31 cellular contexts compared by ENCODE assay signal in the genomic region with DNA sequence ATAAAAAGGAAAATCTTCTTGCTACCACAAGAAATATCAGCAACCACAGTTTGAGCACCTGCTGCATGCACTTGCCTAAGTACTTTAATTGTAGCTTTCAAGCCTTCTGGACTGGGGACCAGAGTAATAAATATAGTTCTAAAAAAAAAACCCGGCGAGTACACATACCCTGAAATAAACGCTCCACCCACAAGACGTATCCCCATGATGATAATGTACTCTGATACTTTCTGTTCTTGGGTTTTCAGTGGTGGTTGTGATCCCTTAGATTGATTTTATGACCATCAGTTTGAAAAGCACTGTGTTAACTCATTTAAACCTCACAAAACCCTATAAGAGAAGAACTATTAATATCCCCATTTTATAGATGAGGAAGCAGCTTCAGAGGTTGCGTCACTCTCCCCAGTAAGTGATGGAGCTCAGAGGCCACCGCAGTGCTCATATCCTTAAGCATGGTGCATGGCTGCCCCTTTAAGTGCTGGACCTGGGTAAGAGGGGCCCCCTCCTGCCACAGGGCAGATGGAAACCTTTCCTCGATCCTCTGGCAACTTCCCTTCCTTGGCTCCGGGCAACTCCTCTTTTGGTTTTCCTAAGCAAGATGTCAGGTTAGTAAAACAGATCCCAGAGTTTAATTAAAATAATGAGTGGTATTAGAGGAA.
A peak's percentile ranks its signal among the peaks of the same experiment; 100 is the strongest.
DNase-seq lines count a peak whose midpoint lies in the region; ATAC-seq and TF ChIP-seq lines count a peak whose summit lies in the region.
"Had no signal": no experiment of that assay in that cellular context is flagged by ENCODE, and none has a peak within 500 bp of the region (broad histone marks: within the 10 kb centered on the region; RNA-seq: fewer than 3 reads in every experiment).

No MANE protein-coding gene starts in this region.

- H3K4me1 ChIP-seq in sigmoid colon, result peaks cover 0 to 98% (median 92%) of the 10 kb centered on the region in 4 donors
- H3K4me1 ChIP-seq in spleen, result peaks cover 0 to 11% (median 0%) of the 10 kb centered on the region in 6 donors
- H3K4me1 ChIP-seq: foreskin keratinocyte, HAP-1 had no signal

- no peaks in the 10 kb centered on the region for H3K4me1 Mint-ChIP-seq in activated T-cell treated with anti-CD3 and anti-CD28 coated beads, Interleukin-2, amount 50 U/mL, for 24 hours (ENCODE audit: low read depth)
- H3K4me1 Mint-ChIP-seq: activated CD4-positive, alpha-beta memory T cell treated with anti-CD3 and anti-CD28 coated beads, Interleukin-2, amount 10 ng/mL, durations not matched to agents 7 days and 5 days had no signal

- H3K27me3 ChIP-seq in dorsolateral prefrontal cortex, result no peaks in the 10 kb centered on the region
- no peaks in the 10 kb centered on the region for H3K27me3 ChIP-seq in sigmoid colon
- H3K27me3 ChIP-seq in spleen (replicated peaks in 1 of 7), result peaks cover 0 to 28% (median 6%) of the 10 kb centered on the region in 7 donors
- H3K27me3 ChIP-seq: hepatocyte, ovary had no signal

- DNase-seq in SKM-1 treated with dmso at 0.1 percent for 144 hours (lab: John Stamatoyannopoulos, UW; ENCODE audit: unreplicated experiment) (peak; percentile 8), SKM-1 (lab: John Stamatoyannopoulos, UW; ENCODE audit: unreplicated experiment) (no peak), dorsolateral prefrontal cortex (no peak), sigmoid colon (peak; percentile 95), NCI-H446 (lab: John Stamatoyannopoulos, UW) (no peak), spleen (no peak)
- DNase-seq in activated T-cell treated with anti-CD3 and anti-CD28 coated beads, Interleukin-2, amount 50 U/mL, for 24 hours, result no peak
- DNase-seq: activated CD4-positive, alpha-beta memory T cell treated with anti-CD3 and anti-CD28 coated beads, Interleukin-2, amount 10 ng/mL, durations not matched to agents 7 days and 5 days; activated CD4-positive, CD25-positive, alpha-beta regulatory T cell treated with anti-CD3 and anti-CD28 coated beads, Interleukin-2, amount 50 U/mL, for 72 hours; activated CD8-positive, alpha-beta memory T cell treated with anti-CD3 and anti-CD28 coated beads, Interleukin-2, amount 50 U/mL, for 48 hours; aorta; CD4-positive, alpha-beta T cell; effector memory CD8-positive, alpha-beta T cell; erythroblast; foreskin keratinocyte; left cardiac atrium; mammary epithelial cell; NCI-H1417 treated with DMSO at 0.1 percent for 48 hours; NCI-H2107; NCI-H510A; ovary; PC-9; SHP77 had no signal

- no peak overlapping the region for H3K27ac Mint-ChIP-seq in activated T-cell treated with anti-CD3 and anti-CD28 coated beads, Interleukin-2, amount 50 U/mL, for 24 hours
- H3K27ac Mint-ChIP-seq: activated CD4-positive, alpha-beta memory T cell treated with anti-CD3 and anti-CD28 coated beads, Interleukin-2, amount 10 ng/mL, durations not matched to agents 7 days and 5 days; activated naive CD8-positive, alpha-beta T cell; CD4-positive, alpha-beta T cell; effector memory CD8-positive, alpha-beta T cell; type B pancreatic cell had no signal

- TF ChIP-seq POLR2A in sigmoid colon (IDR thresholded peaks at IDR 0.05) (no peak), spleen (IDR thresholded peaks at IDR 0.05) (no peak)

- H3K27ac ChIP-seq in dorsolateral prefrontal cortex (peak overlapping the region in 35 of 59 donors; percentile 5 to 91 (median 53)), sigmoid colon (peak overlapping the region; percentile 81 to 97 (median 90)), spleen (no peak overlapping the region)
- H3K27ac ChIP-seq: 22Rv1, foreskin keratinocyte, hepatocyte, ovary, PC-9 had no signal

- no peak overlapping the region for H3K4me3 ChIP-seq in dorsolateral prefrontal cortex
- H3K4me3 ChIP-seq in sigmoid colon, result no peak overlapping the region
- H3K4me3 ChIP-seq in spleen, result no peak overlapping the region
- H3K4me3 ChIP-seq: coronary artery, HAP-1, hepatocyte, ovary, PC-9 had no signal

- TF ChIP-seq CTCF in dorsolateral prefrontal cortex (IDR thresholded peaks at IDR 0.05 in 54 of 56, conservative IDR thresholded peaks at IDR 0.05 in 2 of 56; ENCODE audit: low read depth in 1 of 56, partially characterized antibody in 56 of 56), result no peak
- TF ChIP-seq CTCF in sigmoid colon (IDR thresholded peaks at IDR 0.05), result no peak
- no peak for TF ChIP-seq CTCF in spleen (IDR thresholded peaks at IDR 0.05 in 8 of 11, conservative IDR thresholded peaks at IDR 0.05 in 3 of 11)

- TF ChIP-seq EP300 in sigmoid colon (IDR thresholded peaks at IDR 0.05), result peak; percentile 82 to 97 (median 93)

- H3K36me3 ChIP-seq in sigmoid colon (no peaks in the 10 kb centered on the region), spleen (no peaks in the 10 kb centered on the region)
- H3K36me3 ChIP-seq: HAP-1, ovary had no signal

- H3K27me3 Mint-ChIP-seq in activated T-cell treated with anti-CD3 and anti-CD28 coated beads, Interleukin-2, amount 50 U/mL, for 24 hours, result peaks cover 24% of the 10 kb centered on the region

- H3K36me3 Mint-ChIP-seq in activated T-cell treated with anti-CD3 and anti-CD28 coated beads, Interleukin-2, amount 50 U/mL, for 24 hours (ENCODE audit: low read depth), result no peaks in the 10 kb centered on the region
- H3K36me3 Mint-ChIP-seq: activated naive CD8-positive, alpha-beta T cell; type B pancreatic cell had no signal

- no peaks in the 10 kb centered on the region for H3K9me3 Mint-ChIP-seq in activated T-cell treated with anti-CD3 and anti-CD28 coated beads, Interleukin-2, amount 50 U/mL, for 24 hours
- H3K9me3 Mint-ChIP-seq: activated CD4-positive, alpha-beta memory T cell treated with anti-CD3 and anti-CD28 coated beads, Interleukin-2, amount 10 ng/mL, durations not matched to agents 7 days and 5 days; CD4-positive, alpha-beta T cell; effector memory CD8-positive, alpha-beta T cell; type B pancreatic cell had no signal

- intact Hi-C loops in dorsolateral prefrontal cortex (cut with DNase I), result no loop called here
- intact Hi-C loops in sigmoid colon (cut with DNase I), result loop anchor here (1.0 to 2.0 kb wide), 3 partner anchors 20 to 68 kb away; a partner anchor contains a TSS
- intact Hi-C loops in spleen (cut with DNase I; ENCODE audit: low total_unique reads), result no loop called here

- H3K9me3 ChIP-seq in sigmoid colon (no peaks in the 10 kb centered on the region), spleen (no peaks in the 10 kb centered on the region)
- H3K9me3 ChIP-seq: HAP-1, ovary had no signal

- ATAC-seq in GM21381 (IDR thresholded peaks at IDR 0.05; ENCODE audit: unreplicated experiment), result no peak
- ATAC-seq: effector memory CD8-positive, alpha-beta T cell; foreskin keratinocyte; left cardiac atrium; sciatic nerve had no signal

- H3K4me3 Mint-ChIP-seq in activated T-cell treated with anti-CD3 and anti-CD28 coated beads, Interleukin-2, amount 50 U/mL, for 24 hours, result no peak overlapping the region
- H3K4me3 Mint-ChIP-seq: activated CD4-positive, alpha-beta memory T cell treated with anti-CD3 and anti-CD28 coated beads, Interleukin-2, amount 10 ng/mL, durations not matched to agents 7 days and 5 days; activated naive CD8-positive, alpha-beta T cell; CD4-positive, alpha-beta T cell; effector memory CD8-positive, alpha-beta T cell; type B pancreatic cell had no signal

- 45 to 58% methylated on average over 8 of the region's 8 CpGs for WGBS in sigmoid colon, 2 donors
- WGBS in spleen, 5 donors, result 68 to 72% (median 69%) methylated on average over 8 of the region's 8 CpGs

Comparison
In these comparisons a context has a peak if more than half of its experiments do, and no peak if none do; other contexts are left out.
1. DNase-seq: peak in SKM-1 treated with dmso at 0.1 percent for 144 hours (single experiment) and sigmoid colon (single experiment); none in SKM-1 (single experiment), dorsolateral prefrontal cortex (0 of 10), activated T-cell treated with anti-CD3 and anti-CD28 coated beads, Interleukin-2, amount 50 U/mL, for 24 hours (single experiment), NCI-H446 (0 of 2) and spleen (single experiment).
2. H3K27ac ChIP-seq: peak in dorsolateral prefrontal cortex (35 of 59) and sigmoid colon (4 of 4); none in spleen (0 of 8).